ENCODE assay signal across 5 cellular contexts in genomic region chr15:83713242-83713641, GRCh38. TPM values are rescaled to one million over a fixed set of nuclear protein-coding genes. Genes with fewer than 3 reads are reported as not detected.
"Had no signal": no experiment of that assay in that cellular context is flagged by ENCODE, and none has a peak within 500 bp of the region (broad histone marks: within the 10 kb centered on the region; RNA-seq: fewer than 3 reads in every experiment).

No MANE protein-coding gene starts in this region.

- DNase-seq: IMR-90, KBM-7 had no signal

- H3K27ac ChIP-seq: HL-60 had no signal

- H3K4me3 ChIP-seq: K562 had no signal

RNA-seq across cellular contexts. Expression of gene ADAMTSL3, which starts 59.3 kb away (rescaled TPM):
- polyA plus RNA-seq: IgD-negative memory B cell had no signal
